ENCODE assay signal across 9 cellular contexts in the genomic region with DNA sequence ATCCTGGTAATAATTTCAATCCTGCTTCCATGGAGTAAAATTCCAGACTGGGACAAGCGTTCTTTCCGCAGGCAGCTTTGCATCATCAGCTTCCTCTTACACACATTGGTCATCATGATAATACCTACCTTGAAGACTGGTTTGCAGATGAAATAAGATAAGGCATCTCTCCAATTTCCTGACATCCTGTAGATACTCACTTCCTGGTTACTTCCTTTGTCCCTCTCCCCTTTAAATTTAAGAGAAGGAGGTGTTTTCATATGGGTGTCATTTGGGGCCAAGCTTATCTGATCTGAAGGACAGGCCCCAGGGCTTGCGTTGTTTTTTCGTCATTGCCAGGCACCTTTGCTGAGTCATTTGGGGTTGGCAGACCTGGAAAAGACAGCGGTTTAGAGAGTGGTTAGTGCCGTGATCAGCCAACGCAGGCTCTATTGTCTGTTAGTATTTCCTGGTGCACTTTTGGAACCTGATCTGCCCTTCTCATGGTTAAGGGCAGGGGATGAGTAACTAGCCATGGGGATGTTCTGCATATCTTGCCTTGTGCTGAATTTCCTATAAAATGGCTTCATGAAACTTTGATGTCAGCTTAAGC. TPM values are rescaled to one million over a fixed set of nuclear protein-coding genes. Genes with fewer than 3 reads are reported as not detected.
DNase-seq lines count a peak whose midpoint lies in the region; ATAC-seq and TF ChIP-seq lines count a peak whose summit lies in the region.
"Had no signal": no experiment of that assay in that cellular context is flagged by ENCODE, and none has a peak within 500 bp of the region (broad histone marks: within the 10 kb centered on the region; RNA-seq: fewer than 3 reads in every experiment).

No MANE protein-coding gene starts in this region.

- H3K4me3 Mint-ChIP-seq in CD4-positive, alpha-beta T cell: peak overlapping the region; percentile 4

- no peaks in the 10 kb centered on the region for H3K9me3 ChIP-seq in CD4-positive, alpha-beta T cell (ENCODE audit: control insufficient read depth, low read length)
- H3K9me3 ChIP-seq in suprapubic skin: no peaks in the 10 kb centered on the region

- no peak for TF ChIP-seq EP300 in suprapubic skin (IDR thresholded peaks at IDR 0.05)

- no peaks in the 10 kb centered on the region for H3K9me3 Mint-ChIP-seq in CD4-positive, alpha-beta T cell

- intact Hi-C loops in CD4-positive, alpha-beta T cell (cut with DNase I, micrococcal nuclease): no loop called here
- intact Hi-C loops in head of caudate nucleus (cut with DNase I): no loop called here

- peaks cover 51% of the 10 kb centered on the region for H3K4me1 Mint-ChIP-seq in CD4-positive, alpha-beta T cell (ENCODE audit: low read depth)

- CTCF ChIA-PET in CD4-positive, alpha-beta T cell (lab: Charles Lee): interaction anchor here (1.5 kb wide), 1 partner anchor 20 kb away, joined by 3 read pairs; no protein-coding TSS in a partner anchor

- no peak overlapping the region for H3K4me3 ChIP-seq in suprapubic skin

- POLR2A ChIA-PET in CD4-positive, alpha-beta T cell (lab: Charles Lee): no interaction called here

- no peak for TF ChIP-seq CTCF in CD4-positive, alpha-beta T cell (IDR thresholded peaks at IDR 0.05)
- no peak for TF ChIP-seq CTCF in suprapubic skin (IDR thresholded peaks at IDR 0.05)

- H3K36me3 Mint-ChIP-seq in CD4-positive, alpha-beta T cell (ENCODE audit: low read depth): no peaks in the 10 kb centered on the region

- peak overlapping the region; percentile 19 for H3K27ac Mint-ChIP-seq in CD4-positive, alpha-beta T cell

- peak in 6 of 10 experiments; percentile 16 to 46 (median 22) for DNase-seq in CD4-positive, alpha-beta T cell
- DNase-seq in NCI-H460 (ENCODE audit: extremely low read depth, low read depth): peak; percentile 95
- DNase-seq in activated T-cell treated with anti-CD3 and anti-CD28 coated beads, Interleukin-2, amount 50 U/mL, for 48 hours: peak; percentile 81 to 84
- peak; percentile 24 for DNase-seq in mucosa of gallbladder (ENCODE audit: low spot score)
- DNase-seq in suprapubic skin (ENCODE audit: low spot score in 2 of 2): no peak
- no peak for DNase-seq in superior temporal gyrus (ENCODE audit: extremely low spot score)
- DNase-seq in head of caudate nucleus: no peak
- DNase-seq: right cardiac atrium had no signal

- no peak overlapping the region for H3K27ac ChIP-seq in CD4-positive, alpha-beta T cell (ENCODE audit: low read depth, low read length)
- H3K27ac ChIP-seq in suprapubic skin: no peak overlapping the region

- 41% methylated on average over 7 of the region's 7 CpGs for WGBS in suprapubic skin

- TF ChIP-seq POLR2A in suprapubic skin (IDR thresholded peaks at IDR 0.05): no peak

- peak; percentile 84 for ATAC-seq in CD4-positive, alpha-beta T cell (ENCODE audit: poor library complexity)
- no peak for ATAC-seq in HG02884 (IDR thresholded peaks at IDR 0.05; ENCODE audit: unreplicated experiment)

- H3K4me1 ChIP-seq in suprapubic skin: no peaks in the 10 kb centered on the region

- H3K36me3 ChIP-seq in suprapubic skin: no peaks in the 10 kb centered on the region

- no peaks in the 10 kb centered on the region for H3K27me3 Mint-ChIP-seq in CD4-positive, alpha-beta T cell

- no peaks in the 10 kb centered on the region for H3K27me3 ChIP-seq in CD4-positive, alpha-beta T cell (ENCODE audit: control insufficient read depth, insufficient read depth, low read length)
- H3K27me3 ChIP-seq in suprapubic skin: no peaks in the 10 kb centered on the region

RNA-seq across cellular contexts. Expression of a gene that starts 24.1 kb away (rescaled TPM):
- total RNA-seq in CD4-positive, alpha-beta T cell: 10 to 100 TPM; 16.1 to 21.8 TPM
- 260 and 279 TPM in 2 replicates for total RNA-seq in NCI-H460 (2014; rRNA removed; shearing (Covaris generic))
- polyA plus RNA-seq in NCI-H460 (2014; cell fraction: nucleus; rRNA removed): 299 and 417 TPM in 2 replicates
- total RNA-seq in mucosa of gallbladder (118 TPM), suprapubic skin (under 1 TPM; 0.08 to 0.64 (median 0.42) TPM)

Comparison
In these comparisons a context has a peak if more than half of its experiments do, and no peak if none do; other contexts are left out.
1. DNase-seq: peak in CD4-positive, alpha-beta T cell (6 of 10), NCI-H460 (single experiment), activated T-cell treated with anti-CD3 and anti-CD28 coated beads, Interleukin-2, amount 50 U/mL, for 48 hours (2 of 2) and mucosa of gallbladder (single experiment); none in suprapubic skin (0 of 2), superior temporal gyrus (single experiment) and head of caudate nucleus (0 of 42).
2. RNA of a gene that starts 24.1 kb away (total RNA-seq): 260 to 279 TPM in NCI-H460, 118 TPM in mucosa of gallbladder (single experiment) and 16.1 to 21.8 TPM in CD4-positive, alpha-beta T cell; 0.08 to 0.64 TPM in suprapubic skin; every median in the first group is over 10 times any median in the second.